In genomic region chr17:75773808-75774470, GRCh38 we compare ENCODE assay signal across 1 cellular context.
TF ChIP-seq lines count a peak whose summit lies in the region.

No MANE protein-coding gene starts in this region.

TF ChIP-seq in SK-N-SH, 30 proteins besides CTCF, POLR2A, EP300 and RAD21:
- no peak for TF ChIP-seq SMC3 (IDR thresholded peaks at IDR 0.05; ENCODE audit: low read depth, low read length)
- TF ChIP-seq ZBTB33 (IDR thresholded peaks at IDR 0.05; ENCODE audit: borderline replicate concordance, low read depth), result no peak
- TF ChIP-seq TCF12 (IDR thresholded peaks at IDR 0.05), result no peak
- TF ChIP-seq PBX3 (IDR thresholded peaks at IDR 0.05), result no peak
- TF ChIP-seq NRF1 (IDR thresholded peaks at IDR 0.05; ENCODE audit: low read depth, low read length), result no peak
- no peak for TF ChIP-seq RCOR1 (IDR thresholded peaks at IDR 0.05; ENCODE audit: low read length)
- no peak for TF ChIP-seq FOSL2 (IDR thresholded peaks at IDR 0.05; ENCODE audit: borderline replicate concordance, low read depth)
- TF ChIP-seq CHD2 (IDR thresholded peaks at IDR 0.05; ENCODE audit: low read length, partially characterized antibody), result no peak
- TF ChIP-seq RFX5 (IDR thresholded peaks at IDR 0.05; ENCODE audit: low read length), result no peak
- TF ChIP-seq REST (IDR thresholded peaks at IDR 0.05; ENCODE audit: low read depth, low read length), result no peak
- no peak for TF ChIP-seq RXRA (IDR thresholded peaks at IDR 0.05; ENCODE audit: borderline replicate concordance, low read depth)
- no peak for TF ChIP-seq TEAD4 (IDR thresholded peaks at IDR 0.05; ENCODE audit: borderline replicate concordance, insufficient read depth)
- TF ChIP-seq MXI1 (IDR thresholded peaks at IDR 0.05; ENCODE audit: low read depth, low read length), result no peak
